Comparison of ENCODE assay signal across 14 cellular contexts in genomic region chr7:38425509-38425908, GRCh38.
A peak's percentile ranks its signal among the peaks of the same experiment; 100 is the strongest.
DNase-seq lines count a peak whose midpoint lies in the region; ATAC-seq, FAIRE-seq and TF ChIP-seq lines count a peak whose summit lies in the region.
"Had no signal": no experiment of that assay in that cellular context is flagged by ENCODE, and none has a peak within 500 bp of the region (broad histone marks: within the 10 kb centered on the region; RNA-seq: fewer than 3 reads in every experiment).

No MANE protein-coding gene starts in this region.

- H3K36me3 Mint-ChIP-seq in activated CD8-positive, alpha-beta T cell treated with anti-CD3 and anti-CD28 coated beads, Interleukin-2, amount 10 ng/mL, durations not matched to agents 7 days and 5 days (ENCODE audit: low read depth), result peaks cover 10% of the 10 kb centered on the region

- H3K9me3 ChIP-seq in BLaER1 treated with 17β-estradiol and CSF1 and Interleukin-3, amounts not matched to agents 10 nM and 100 nM (replicated peaks in 1 of 11), result no peaks in the 10 kb centered on the region
- H3K9me3 ChIP-seq in aorta (ENCODE audit: control insufficient read depth, low read length), result peaks cover 1% of the 10 kb centered on the region
- H3K9me3 ChIP-seq: upper lobe of left lung had no signal

- no peak overlapping the region for H3K4me3 Mint-ChIP-seq in activated CD8-positive, alpha-beta T cell treated with anti-CD3 and anti-CD28 coated beads, Interleukin-2, amount 10 ng/mL, durations not matched to agents 7 days and 5 days

- no peaks in the 10 kb centered on the region for H4K20me1 ChIP-seq in BLaER1 treated with 17β-estradiol and CSF1 and Interleukin-3, amounts not matched to agents 10 nM and 100 nM

- H3K27me3 Mint-ChIP-seq in activated CD8-positive, alpha-beta T cell treated with anti-CD3 and anti-CD28 coated beads, Interleukin-2, amount 10 ng/mL, durations not matched to agents 7 days and 5 days (ENCODE audit: low read depth), result peaks cover 4% of the 10 kb centered on the region

- no peaks in the 10 kb centered on the region for H3K27me3 ChIP-seq in BLaER1 treated with 17β-estradiol and CSF1 and Interleukin-3, amounts not matched to agents 10 nM and 100 nM
- no peaks in the 10 kb centered on the region for H3K27me3 ChIP-seq in aorta (ENCODE audit: control insufficient read depth in 1 of 2, insufficient read depth in 2 of 2, low read length in 1 of 2)
- H3K27me3 ChIP-seq: upper lobe of left lung had no signal

- no peaks in the 10 kb centered on the region for H3K36me3 ChIP-seq in BLaER1 treated with 17β-estradiol and CSF1 and Interleukin-3, amounts not matched to agents 10 nM and 100 nM
- peaks cover 0 to 3% of the 10 kb centered on the region in 2 donors for H3K36me3 ChIP-seq in aorta (ENCODE audit: control insufficient read depth in 1 of 2, insufficient read depth in 2 of 2, low read length in 1 of 2)
- H3K36me3 ChIP-seq: upper lobe of left lung had no signal

- FAIRE-seq in GM12892 (lab: Jason Lieb, UNC), result no peak

- no peak overlapping the region for H3K4me3 ChIP-seq in BLaER1 treated with 17β-estradiol and CSF1 and Interleukin-3, amounts not matched to agents 10 nM and 100 nM
- H3K4me3 ChIP-seq in aorta (ENCODE audit: low read length in 2 of 2), result no peak overlapping the region
- H3K4me3 ChIP-seq: upper lobe of left lung had no signal

- peak overlapping the region; percentile 75 for H3K27ac Mint-ChIP-seq in activated CD8-positive, alpha-beta T cell treated with anti-CD3 and anti-CD28 coated beads, Interleukin-2, amount 10 ng/mL, durations not matched to agents 7 days and 5 days

- ATAC-seq in GM19351 (IDR thresholded peaks at IDR 0.05; ENCODE audit: unreplicated experiment) (peak; percentile 74), HG03159 (IDR thresholded peaks at IDR 0.05; ENCODE audit: unreplicated experiment) (peak; percentile 58), aorta (ENCODE audit: low FRiP score) (no peak)
- ATAC-seq in activated CD8-positive, alpha-beta T cell treated with anti-CD3 and anti-CD28 coated beads, Interleukin-2, amount 10 ng/mL, durations not matched to agents 7 days and 5 days, result peak; percentile 49

- CTCF ChIA-PET in activated CD8-positive, alpha-beta T cell treated with anti-CD3 and anti-CD28 coated beads, Interleukin-2, amount 10 ng/mL, durations not matched to agents 7 days and 5 days (lab: Charles Lee), result interaction anchor here (0.9 kb wide), 1 partner anchor 235 kb away, joined by 4 read pairs; no protein-coding TSS in a partner anchor

- no peak for TF ChIP-seq POLR2A in GM12892 (IDR thresholded peaks at IDR 0.05; ENCODE audit: low read depth, low read length)

- H3K9ac ChIP-seq in BLaER1 treated with 17β-estradiol and CSF1 and Interleukin-3, amounts not matched to agents 10 nM and 100 nM, result no peak overlapping the region

- H3K9me3 Mint-ChIP-seq in activated CD8-positive, alpha-beta T cell treated with anti-CD3 and anti-CD28 coated beads, Interleukin-2, amount 10 ng/mL, durations not matched to agents 7 days and 5 days (ENCODE audit: insufficient read depth), result peaks cover 7% of the 10 kb centered on the region

- H3K27ac ChIP-seq in BLaER1 treated with 17β-estradiol and CSF1 and Interleukin-3, amounts not matched to agents 10 nM and 100 nM, result peak overlapping the region in 1 of 11 experiments; percentile 58; a peak in 1 of 22 replicates
- H3K27ac ChIP-seq in aorta (ENCODE audit: low read depth in 1 of 2, low read length in 2 of 2), result no peak overlapping the region
- H3K27ac ChIP-seq: C4-2B, HL-60, upper lobe of left lung had no signal

- peak overlapping the region; percentile 26 to 57 (median 51); a peak in 20 of 22 replicates for H3K4me2 ChIP-seq in BLaER1 treated with 17β-estradiol and CSF1 and Interleukin-3, amounts not matched to agents 10 nM and 100 nM

- POLR2A ChIA-PET in activated CD8-positive, alpha-beta T cell treated with anti-CD3 and anti-CD28 coated beads, Interleukin-2, amount 10 ng/mL, durations not matched to agents 7 days and 5 days (lab: Charles Lee), result no interaction called here

- DNase-seq in activated CD8-positive, alpha-beta T cell treated with anti-CD3 and anti-CD28 coated beads, Interleukin-2, amount 10 ng/mL, durations not matched to agents 7 days and 5 days, result no peak
- DNase-seq in activated effector memory CD4-positive, alpha-beta T cell treated with Interleukin-2 at 50 U/mL for 16 hours, result no peak
- DNase-seq in NCI-H2081 (lab: John Stamatoyannopoulos, UW) (no peak), GM12892 (ENCODE audit: insufficient read length) (no peak), aorta (no peak)
- DNase-seq: GOT3, mesenchymal stem cell, NCI-H1436, upper lobe of left lung had no signal

- intact Hi-C loops in aorta (cut with DNase I), result no loop called here

- peaks cover 36% of the 10 kb centered on the region for H3K4me1 Mint-ChIP-seq in activated CD8-positive, alpha-beta T cell treated with anti-CD3 and anti-CD28 coated beads, Interleukin-2, amount 10 ng/mL, durations not matched to agents 7 days and 5 days (ENCODE audit: low read depth)

- H3K4me1 ChIP-seq in BLaER1 treated with 17β-estradiol and CSF1 and Interleukin-3, amounts not matched to agents 10 nM and 100 nM, result peaks cover 11 to 26% (median 19%) of the 10 kb centered on the region in 10 experiments
- peaks cover 0 to 3% of the 10 kb centered on the region in 2 donors for H3K4me1 ChIP-seq in aorta (ENCODE audit: control insufficient read depth in 1 of 2, insufficient read depth in 2 of 2, low read length in 2 of 2)
- H3K4me1 ChIP-seq: upper lobe of left lung had no signal

- 91 to 94% methylated on average over 2 of the region's 2 CpGs for WGBS in aorta, 2 donors
